ENCODE assay signal across 22 cellular contexts in genomic region chr15:80679167-80679804, GRCh38. TPM values are rescaled to one million over a fixed set of nuclear protein-coding genes. Genes with fewer than 3 reads are reported as not detected.
A peak's percentile ranks its signal among the peaks of the same experiment; 100 is the strongest.
DNase-seq lines count a peak whose midpoint lies in the region; ATAC-seq and TF ChIP-seq lines count a peak whose summit lies in the region.
"Had no signal": no experiment of that assay in that cellular context is flagged by ENCODE, and none has a peak within 500 bp of the region (broad histone marks: within the 10 kb centered on the region; RNA-seq: fewer than 3 reads in every experiment).

No MANE protein-coding gene starts in this region.

- H3F3A ChIP-seq in smooth muscle cell (ENCODE audit: low read depth), result no peaks in the 10 kb centered on the region

- no peaks in the 10 kb centered on the region for H4K20me1 ChIP-seq in smooth muscle cell (ENCODE audit: low read depth)

- no peak overlapping the region for H2AFZ ChIP-seq in smooth muscle cell (ENCODE audit: low read depth)

- H3K9me3 Mint-ChIP-seq in WTC11, result peaks cover 12% of the 10 kb centered on the region

- no peak overlapping the region for H3K4me3 ChIP-seq in smooth muscle cell
- no peak overlapping the region for H3K4me3 ChIP-seq in ascending aorta
- H3K4me3 ChIP-seq: SJSA1, tibial artery had no signal

- WGBS in smooth muscle cell (ENCODE audit: low lambda C conversion rate), result 74% methylated on average over 7 of the region's 7 CpGs

- H3K4me1 ChIP-seq in smooth muscle cell (ENCODE audit: low read depth) (no peaks in the 10 kb centered on the region), ascending aorta (no peaks in the 10 kb centered on the region)
- H3K4me1 ChIP-seq: SJSA1, tibial artery had no signal

- H3K79me2 ChIP-seq in smooth muscle cell (ENCODE audit: low read depth), result no peaks in the 10 kb centered on the region

- H3K4me1 Mint-ChIP-seq in WTC11, result peaks cover 9% of the 10 kb centered on the region
- H3K4me1 Mint-ChIP-seq: activated B cell treated with CpG ODN at 0.5 μM for 24 hours; central memory CD8-positive, alpha-beta T cell had no signal

- DNase-seq in HPDE6-E6E7 (ENCODE audit: extremely low spot score) (peak; percentile 58), WTC11 (ENCODE audit: low spot score) (no peak), islet precursor cell (peak; percentile 94), smooth muscle cell (lab: John Stamatoyannopoulos, UW; ENCODE audit: unreplicated experiment) (no peak), ascending aorta (ENCODE audit: low spot score in 2 of 2) (no peak), NOMO-1 treated with DMSO at 0.1 percent for 48 hours (lab: John Stamatoyannopoulos, UW; ENCODE audit: unreplicated experiment) (no peak)
- DNase-seq: activated B cell treated with CpG ODN at 0.5 μM for 24 hours; activated CD4-positive, alpha-beta memory T cell treated with anti-CD3 and anti-CD28 coated beads, Interleukin-2, amount 10 ng/mL, durations not matched to agents 7 days and 5 days; activated naive CD4-positive, alpha-beta T cell; amygdala; effector CD8-positive, alpha-beta T cell; kidney; midbrain; MM.1S; NCI-H2171 treated with DMSO at 0.1 percent for 48 hours; NCI-H69; retina; tibial artery had no signal

- H3K27me3 ChIP-seq in smooth muscle cell (ENCODE audit: low read depth), result no peaks in the 10 kb centered on the region
- no peaks in the 10 kb centered on the region for H3K27me3 ChIP-seq in ascending aorta
- H3K27me3 ChIP-seq: SJSA1 had no signal

- POLR2A ChIA-PET in WTC11 (lab: Charles Lee), result interaction anchor here (0.8 kb wide), 1 partner anchor 26 kb away, joined by 3 read pairs; no protein-coding TSS in a partner anchor

- CTCF ChIA-PET in WTC11 (lab: Charles Lee), result interaction anchor here (2.5 kb wide), 1 partner anchor 97 kb away, joined by 8 read pairs; no protein-coding TSS in a partner anchor

- H3K4me3 Mint-ChIP-seq in WTC11, result no peak overlapping the region
- H3K4me3 Mint-ChIP-seq: activated B cell treated with CpG ODN at 0.5 μM for 24 hours; activated CD4-positive, alpha-beta memory T cell treated with anti-CD3 and anti-CD28 coated beads, Interleukin-2, amount 10 ng/mL, durations not matched to agents 7 days and 5 days; central memory CD8-positive, alpha-beta T cell had no signal

- H3K4me2 ChIP-seq in smooth muscle cell, result no peak overlapping the region

- H3K9me3 ChIP-seq in smooth muscle cell (replicated peaks; ENCODE audit: low read depth), result no peaks in the 10 kb centered on the region
- no peaks in the 10 kb centered on the region for H3K9me3 ChIP-seq in ascending aorta
- H3K9me3 ChIP-seq: SJSA1, tibial artery had no signal

- ATAC-seq in WTC11, result peak; percentile 36; the same call in 1 of the 2 replicates
- no peak for ATAC-seq in HG03432 (IDR thresholded peaks at IDR 0.05; ENCODE audit: unreplicated experiment)
- ATAC-seq in GM18873 (IDR thresholded peaks at IDR 0.05; ENCODE audit: low FRiP score, unreplicated experiment), result no peak

- TF ChIP-seq CTCF in WTC11 (IDR thresholded peaks at IDR 0.05), result no peak
- TF ChIP-seq CTCF in smooth muscle cell (IDR thresholded peaks at IDR 0.05; ENCODE audit: borderline replicate concordance, insufficient read depth, poor library complexity, severe bottlenecking), result no peak
- no peak for TF ChIP-seq CTCF in ascending aorta (IDR thresholded peaks at IDR 0.05)

- H3K27me3 Mint-ChIP-seq in WTC11 (ENCODE audit: low read depth), result no peaks in the 10 kb centered on the region

- peak overlapping the region; percentile 23 for H3K9ac ChIP-seq in smooth muscle cell (ENCODE audit: low read depth)

- no peak overlapping the region for H3K27ac Mint-ChIP-seq in WTC11
- H3K27ac Mint-ChIP-seq: activated B cell treated with CpG ODN at 0.5 μM for 24 hours; activated CD4-positive, alpha-beta memory T cell treated with anti-CD3 and anti-CD28 coated beads, Interleukin-2, amount 10 ng/mL, durations not matched to agents 7 days and 5 days had no signal

- H3K27ac ChIP-seq in smooth muscle cell (ENCODE audit: low read depth) (peak overlapping the region; percentile 83), ascending aorta (no peak overlapping the region)
- H3K27ac ChIP-seq: SJSA1, tibial artery had no signal

- intact Hi-C loops in ascending aorta (cut with DNase I), result no loop called here

- H3K36me3 Mint-ChIP-seq in WTC11, result peaks cover 3% of the 10 kb centered on the region

- H3K36me3 ChIP-seq in smooth muscle cell (ENCODE audit: low read depth) (no peaks in the 10 kb centered on the region), ascending aorta (no peaks in the 10 kb centered on the region)
- H3K36me3 ChIP-seq: SJSA1, tibial artery had no signal

TF ChIP-seq in WTC11, 78 proteins besides CTCF, POLR2A, EP300 and RAD21:
- TF ChIP-seq NFATC4 (CRISPR knock-in tag; IDR thresholded peaks at IDR 0.05) (no peak), PRDM15 (CRISPR knock-in tag; IDR thresholded peaks at IDR 0.05) (no peak), ZNF423 (CRISPR knock-in tag; IDR thresholded peaks at IDR 0.05) (no peak), ATF6 (CRISPR knock-in tag; IDR thresholded peaks at IDR 0.05) (no peak), TEAD4 (CRISPR knock-in tag; IDR thresholded peaks at IDR 0.05) (no peak), CDX4 (CRISPR knock-in tag; IDR thresholded peaks at IDR 0.05; ENCODE audit: borderline replicate concordance) (no peak), NR1H2 (CRISPR knock-in tag; IDR thresholded peaks at IDR 0.05) (no peak)

RNA-seq across cellular contexts. Expression of gene ABHD17C, which starts 15.8 kb away (rescaled TPM):
- total RNA-seq in WTC11 (2021), result 23.6 to 29.0 TPM (median 23.6 TPM) in 3 replicates
- total RNA-seq in smooth muscle cell, result 3.0 and 3.1 TPM in 2 replicates
- polyA plus RNA-seq in smooth muscle cell, result 4.1 and 6.3 TPM in 2 replicates
- 0.96 TPM for total RNA-seq in ascending aorta

Comparison
In these comparisons a context has a peak if more than half of its experiments do, and no peak if none do; other contexts are left out.
1. DNase-seq: peak in HPDE6-E6E7 (single experiment) and islet precursor cell (single experiment); none in WTC11 (single experiment), smooth muscle cell (single experiment), ascending aorta (0 of 2) and NOMO-1 treated with DMSO at 0.1 percent for 48 hours (single experiment).